Comparison of ENCODE assay signal across 11 cellular contexts in genomic region chr2:102591646-102592045, GRCh38. TPM values are rescaled to one million over a fixed set of nuclear protein-coding genes. Genes with fewer than 3 reads are reported as not detected.
A peak's percentile ranks its signal among the peaks of the same experiment; 100 is the strongest.
DNase-seq lines count a peak whose midpoint lies in the region; ATAC-seq, FAIRE-seq and TF ChIP-seq lines count a peak whose summit lies in the region.
"Had no signal": no experiment of that assay in that cellular context is flagged by ENCODE, and none has a peak within 500 bp of the region (broad histone marks: within the 10 kb centered on the region; RNA-seq: fewer than 3 reads in every experiment).

No MANE protein-coding gene starts in this region.

- H3K4me3 ChIP-seq in Loucy (ENCODE audit: low read length, poor library complexity, severe bottlenecking) (no peak overlapping the region), hepatocyte (no peak overlapping the region), small intestine (ENCODE audit: low read depth in 1 of 2, low read length in 2 of 2) (no peak overlapping the region)

- H3K9me3 ChIP-seq in Loucy (ENCODE audit: insufficient read depth, low read depth, low read length) (no peaks in the 10 kb centered on the region), hepatocyte (ENCODE audit: low read depth) (no peaks in the 10 kb centered on the region), small intestine (ENCODE audit: control insufficient read depth, low read depth) (no peaks in the 10 kb centered on the region)
- H3K9me3 ChIP-seq in CD4-positive, alpha-beta T cell (ENCODE audit: control insufficient read depth, low read length) = no peaks in the 10 kb centered on the region
- H3K9me3 ChIP-seq: BE2C had no signal

- H3K9me3 Mint-ChIP-seq in CD4-positive, alpha-beta T cell = no peaks in the 10 kb centered on the region
- no peaks in the 10 kb centered on the region for H3K9me3 Mint-ChIP-seq in natural killer cell treated with Interleukin-12 subunit alpha and Interleukin-12 subunit beta and Interleukin-15 and Interleukin-18, amount 100 ng/mL, for 72 hours
- H3K9me3 Mint-ChIP-seq: CD8-positive, alpha-beta memory T cell had no signal

- H3K4me1 Mint-ChIP-seq in CD4-positive, alpha-beta T cell (ENCODE audit: low read depth) = no peaks in the 10 kb centered on the region
- peaks cover 8 to 12% of the 10 kb centered on the region in 2 donors for H3K4me1 Mint-ChIP-seq in natural killer cell treated with Interleukin-12 subunit alpha and Interleukin-12 subunit beta and Interleukin-15 and Interleukin-18, amount 100 ng/mL, for 72 hours (ENCODE audit: low read depth in 2 of 2)
- H3K4me1 Mint-ChIP-seq: CD8-positive, alpha-beta memory T cell had no signal

- H3K4me2 ChIP-seq in Loucy (ENCODE audit: low read depth, low read length, poor library complexity, severe bottlenecking) (no peak overlapping the region), hepatocyte (no peak overlapping the region)

- peaks cover 16% of the 10 kb centered on the region for H3K27me3 Mint-ChIP-seq in CD4-positive, alpha-beta T cell
- peaks cover 7 to 9% of the 10 kb centered on the region in 2 donors for H3K27me3 Mint-ChIP-seq in natural killer cell treated with Interleukin-12 subunit alpha and Interleukin-12 subunit beta and Interleukin-15 and Interleukin-18, amount 100 ng/mL, for 72 hours

- H2AFZ ChIP-seq in Loucy (ENCODE audit: low read length) (peak overlapping the region; percentile 50), hepatocyte (no peak overlapping the region)

- H3K27ac ChIP-seq in hepatocyte (no peak overlapping the region), small intestine (ENCODE audit: low read depth in 1 of 2, low read length in 1 of 2) (no peak overlapping the region)
- H3K27ac ChIP-seq in CD4-positive, alpha-beta T cell (ENCODE audit: low read depth, low read length) = no peak overlapping the region

- H3K4me1 ChIP-seq in Loucy (ENCODE audit: insufficient read depth, low read length, poor library complexity, severe bottlenecking) (no peaks in the 10 kb centered on the region), hepatocyte (ENCODE audit: insufficient read depth) (peaks cover 25% of the 10 kb centered on the region), small intestine (ENCODE audit: control insufficient read depth in 2 of 2, insufficient read depth in 1 of 2, low read depth in 1 of 2, low read length in 1 of 2) (peaks cover 0 to 1% of the 10 kb centered on the region in 2 donors)
- H3K4me1 ChIP-seq: BE2C had no signal

- no peak overlapping the region for H3K9ac ChIP-seq in Loucy (ENCODE audit: low read depth, low read length, poor library complexity, severe bottlenecking)

- no peaks in the 10 kb centered on the region for H3K27me3 ChIP-seq in Loucy (ENCODE audit: insufficient read depth, low read length, poor library complexity, severe bottlenecking)
- no peaks in the 10 kb centered on the region for H3K27me3 ChIP-seq in hepatocyte
- H3K27me3 ChIP-seq in small intestine (ENCODE audit: control insufficient read depth in 2 of 2, insufficient read depth in 2 of 2, low read length in 2 of 2) = peaks cover 0 to 2% of the 10 kb centered on the region in 2 donors
- H3K27me3 ChIP-seq in CD4-positive, alpha-beta T cell (ENCODE audit: control insufficient read depth, insufficient read depth, low read length) = peaks cover 8% of the 10 kb centered on the region
- H3K27me3 ChIP-seq: BE2C had no signal

- no peaks in the 10 kb centered on the region for H3F3A ChIP-seq in Loucy (ENCODE audit: low read depth)

- no peaks in the 10 kb centered on the region for H3K36me3 ChIP-seq in Loucy (ENCODE audit: insufficient read depth, low read length)
- H3K36me3 ChIP-seq in hepatocyte (replicated peaks; ENCODE audit: insufficient read depth, low read depth) = no peaks in the 10 kb centered on the region
- no peaks in the 10 kb centered on the region for H3K36me3 ChIP-seq in small intestine (ENCODE audit: control insufficient read depth in 2 of 2, insufficient read depth in 2 of 2, low read length in 2 of 2)
- H3K36me3 ChIP-seq: BE2C had no signal

- DNase-seq in NCI-H748 treated with DMSO at 0.1 percent for 48 hours (lab: John Stamatoyannopoulos, UW) (peak; percentile 77), hepatocyte (ENCODE audit: low spot score) (peak; percentile 19), small intestine (peak; percentile 44), COLO668 (lab: John Stamatoyannopoulos, UW; ENCODE audit: unreplicated experiment) (no peak)
- DNase-seq in CD4-positive, alpha-beta T cell = no peak
- DNase-seq in natural killer cell treated with Interleukin-12 subunit alpha and Interleukin-12 subunit beta and Interleukin-15 and Interleukin-18, amount 100 ng/mL, for 72 hours (ENCODE audit: low spot score) = no peak
- DNase-seq: BE2C; CD8-positive, alpha-beta memory T cell; MM.1S had no signal

- no peak for ATAC-seq in CD4-positive, alpha-beta T cell (ENCODE audit: poor library complexity)
- ATAC-seq in natural killer cell treated with Interleukin-12 subunit alpha and Interleukin-12 subunit beta and Interleukin-15 and Interleukin-18, amount 100 ng/mL, for 72 hours = no peak

- no peaks in the 10 kb centered on the region for H4K20me1 ChIP-seq in Loucy (ENCODE audit: insufficient read depth, low read length, poor library complexity, severe bottlenecking)
- no peaks in the 10 kb centered on the region for H4K20me1 ChIP-seq in hepatocyte (ENCODE audit: insufficient read depth, poor library complexity, severe bottlenecking)

- H3K36me3 Mint-ChIP-seq in CD4-positive, alpha-beta T cell (ENCODE audit: low read depth) = no peaks in the 10 kb centered on the region
- H3K36me3 Mint-ChIP-seq in natural killer cell treated with Interleukin-12 subunit alpha and Interleukin-12 subunit beta and Interleukin-15 and Interleukin-18, amount 100 ng/mL, for 72 hours = no peaks in the 10 kb centered on the region

- intact Hi-C loops in CD4-positive, alpha-beta T cell (cut with DNase I, micrococcal nuclease) = no loop called here

- H3K79me2 ChIP-seq in Loucy (ENCODE audit: insufficient read depth, low read length) = no peaks in the 10 kb centered on the region
- H3K79me2 ChIP-seq in hepatocyte = no peaks in the 10 kb centered on the region

- 49% methylated on average over 2 of the region's 2 CpGs for WGBS in hepatocyte (ENCODE audit: low lambda C conversion rate, missing lambda C conversion rate)
- WGBS in small intestine, 3 donors = 5 to 65% (median 28%) methylated on average over 2 of the region's 2 CpGs

- H3K9me2 ChIP-seq in Loucy (replicated peaks; ENCODE audit: low read depth, low read length) (no peaks in the 10 kb centered on the region), hepatocyte (replicated peaks; ENCODE audit: insufficient read depth) (no peaks in the 10 kb centered on the region)

- no peak for TF ChIP-seq CTCF in Loucy (conservative IDR thresholded peaks at IDR 0.05; ENCODE audit: low read length)
- no peak for TF ChIP-seq CTCF in hepatocyte (IDR thresholded peaks at IDR 0.05; ENCODE audit: poor library complexity)
- no peak for TF ChIP-seq CTCF in CD4-positive, alpha-beta T cell (IDR thresholded peaks at IDR 0.05)

- CTCF ChIA-PET in CD4-positive, alpha-beta T cell (lab: Charles Lee) = no interaction called here

- no peak for FAIRE-seq in small intestine (lab: Jason Lieb, UNC)
- FAIRE-seq: H54 had no signal

- POLR2A ChIA-PET in CD4-positive, alpha-beta T cell (lab: Charles Lee) = no interaction called here

- H3K27ac Mint-ChIP-seq in CD4-positive, alpha-beta T cell = no peak overlapping the region
- no peak overlapping the region for H3K27ac Mint-ChIP-seq in natural killer cell treated with Interleukin-12 subunit alpha and Interleukin-12 subunit beta and Interleukin-15 and Interleukin-18, amount 100 ng/mL, for 72 hours
- H3K27ac Mint-ChIP-seq: CD8-positive, alpha-beta memory T cell had no signal

- H3K4me3 Mint-ChIP-seq in CD4-positive, alpha-beta T cell = no peak overlapping the region
- H3K4me3 Mint-ChIP-seq in natural killer cell treated with Interleukin-12 subunit alpha and Interleukin-12 subunit beta and Interleukin-15 and Interleukin-18, amount 100 ng/mL, for 72 hours = no peak overlapping the region
- H3K4me3 Mint-ChIP-seq: CD8-positive, alpha-beta memory T cell had no signal

RNA-seq across cellular contexts. Expression of gene SLC9A2, which starts 27.7 kb away (rescaled TPM):
- 2.1 and 2.7 TPM in 2 replicates for total RNA-seq in hepatocyte
- polyA plus RNA-seq in hepatocyte = 0.52 and 1.1 TPM in 2 replicates
- polyA plus RNA-seq in small intestine = 1 to 10 TPM; 1.4 to 4.7 (median 3.5) TPM
- total RNA-seq in CD4-positive, alpha-beta T cell = not detected
- not detected for total RNA-seq in natural killer cell treated with Interleukin-12 subunit alpha and Interleukin-12 subunit beta and Interleukin-15 and Interleukin-18, amount 100 ng/mL, for 72 hours
- total RNA-seq: CD8-positive, alpha-beta memory T cell had no signal
- polyA plus RNA-seq: CD8-positive, alpha-beta memory T cell had no signal

Comparison
In these comparisons a context has a peak if more than half of its experiments do, and no peak if none do; other contexts are left out.
1. DNase-seq: peak in NCI-H748 treated with DMSO at 0.1 percent for 48 hours (single experiment), hepatocyte (single experiment) and small intestine (single experiment); none in COLO668 (single experiment), CD4-positive, alpha-beta T cell (0 of 10) and natural killer cell treated with Interleukin-12 subunit alpha and Interleukin-12 subunit beta and Interleukin-15 and Interleukin-18, amount 100 ng/mL, for 72 hours (single experiment).